13 cellular contexts compared by ENCODE assay signal in the genomic region with DNA sequence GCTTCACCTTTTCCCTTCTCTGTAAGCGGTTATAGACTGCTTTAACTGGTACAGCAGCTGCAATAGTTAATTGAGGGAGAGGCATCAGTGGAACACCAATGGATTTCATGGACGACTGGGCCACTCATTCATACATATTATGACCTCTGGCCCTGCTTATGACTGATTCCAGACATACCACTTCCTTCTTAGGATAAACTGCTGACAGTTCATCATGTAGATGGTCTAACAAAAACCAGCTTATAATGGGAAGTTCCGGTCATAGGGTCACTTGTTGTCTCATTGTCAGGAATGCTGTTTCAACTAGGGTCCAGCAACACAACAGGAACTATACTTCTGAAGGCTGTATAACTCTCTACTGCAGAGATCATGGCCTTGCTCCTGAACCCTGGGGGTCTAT.
"Had no signal": no experiment of that assay in that cellular context is flagged by ENCODE, and none has a peak within 500 bp of the region (broad histone marks: within the 10 kb centered on the region; RNA-seq: fewer than 3 reads in every experiment).

No MANE protein-coding gene starts in this region.

- H3K9me3 Mint-ChIP-seq: activated CD4-positive, alpha-beta memory T cell treated with anti-CD3 and anti-CD28 coated beads for 36 hours; activated naive CD8-positive, alpha-beta T cell treated with anti-CD3 and anti-CD28 coated beads for 36 hours; stimulated activated memory B cell treated with anti-CD40 and anti-IgM and Interleukin-4, amounts not matched to agents 10 μg/mL and 1 μg/mL and 100 μg/mL, for 72 hours had no signal

- H3K4me3 Mint-ChIP-seq: activated CD4-positive, alpha-beta memory T cell treated with anti-CD3 and anti-CD28 coated beads for 36 hours; activated naive CD8-positive, alpha-beta T cell treated with anti-CD3 and anti-CD28 coated beads for 36 hours; stimulated activated memory B cell treated with anti-CD40 and anti-IgM and Interleukin-4, amounts not matched to agents 10 μg/mL and 1 μg/mL and 100 μg/mL, for 72 hours had no signal

- H3K9me3 ChIP-seq: gastroesophageal sphincter, pancreas, spleen, tibial nerve had no signal

- H3K4me3 ChIP-seq: gastroesophageal sphincter, pancreas, spleen, tibial nerve had no signal

- H3K36me3 ChIP-seq: gastroesophageal sphincter, pancreas, spleen, tibial nerve had no signal

- H3K4me1 ChIP-seq: gastroesophageal sphincter, pancreas, tibial nerve had no signal

- ATAC-seq: gastroesophageal sphincter; stimulated activated memory B cell treated with anti-CD40 and anti-IgM and Interleukin-4, amounts not matched to agents 10 μg/mL and 1 μg/mL and 100 μg/mL, for 72 hours had no signal

- H3K4me1 Mint-ChIP-seq: stimulated activated memory B cell treated with anti-CD40 and anti-IgM and Interleukin-4, amounts not matched to agents 10 μg/mL and 1 μg/mL and 100 μg/mL, for 72 hours had no signal

- H3K27ac Mint-ChIP-seq: activated CD4-positive, alpha-beta memory T cell treated with anti-CD3 and anti-CD28 coated beads for 36 hours; activated naive CD8-positive, alpha-beta T cell treated with anti-CD3 and anti-CD28 coated beads for 36 hours; stimulated activated memory B cell treated with anti-CD40 and anti-IgM and Interleukin-4, amounts not matched to agents 10 μg/mL and 1 μg/mL and 100 μg/mL, for 72 hours had no signal

- DNase-seq: activated CD4-positive, alpha-beta memory T cell treated with anti-CD3 and anti-CD28 coated beads for 36 hours; activated gamma-delta T cell treated with Interleukin-2 at 50 U/mL for 16 hours; activated naive CD8-positive, alpha-beta T cell treated with anti-CD3 and anti-CD28 coated beads for 36 hours; activated T-cell treated with anti-CD3 and anti-CD28 coated beads, Interleukin-2, amount 50 U/mL, for 48 hours; left cardiac atrium; pancreas; right cardiac atrium; spleen; stimulated activated CD4-positive, alpha-beta T cell treated with anti-CD3 and anti-CD28 coated beads, Interleukin-1b, Interleukin-23, amount 100 ng/mL, for 48 hours; T-helper 2 cell had no signal

- H3K36me3 Mint-ChIP-seq: activated CD4-positive, alpha-beta memory T cell treated with anti-CD3 and anti-CD28 coated beads for 36 hours; activated naive CD8-positive, alpha-beta T cell treated with anti-CD3 and anti-CD28 coated beads for 36 hours; stimulated activated memory B cell treated with anti-CD40 and anti-IgM and Interleukin-4, amounts not matched to agents 10 μg/mL and 1 μg/mL and 100 μg/mL, for 72 hours had no signal

- H3K27me3 ChIP-seq: gastroesophageal sphincter, pancreas, spleen, tibial nerve had no signal

- H3K27me3 Mint-ChIP-seq: activated naive CD8-positive, alpha-beta T cell treated with anti-CD3 and anti-CD28 coated beads for 36 hours had no signal

- H3K27ac ChIP-seq: gastroesophageal sphincter, pancreas, tibial nerve had no signal
